Comparison of ENCODE assay signal across 8 cellular contexts in genomic region chr19:6739390-6739883, GRCh38. TPM values are rescaled to one million over a fixed set of nuclear protein-coding genes. Genes with fewer than 3 reads are reported as not detected.
DNase-seq lines count a peak whose midpoint lies in the region; ATAC-seq lines count a peak whose summit lies in the region.

Gene TRIP10 (plus strand): TSS chr19:6739680. CDS start chr19:6739762, 82 bp downstream.

- peak within 1 kb of the TSS; percentile 65 for H3K9ac ChIP-seq in endocrine pancreas (ENCODE audit: control insufficient read depth, insufficient read depth, low read length)

- no peaks in the 10 kb centered on the region for H3K9me3 Mint-ChIP-seq in activated CD8-positive, alpha-beta memory T cell treated with anti-CD3 and anti-CD28 coated beads, Interleukin-2, amount 10 ng/mL, durations not matched to agents 7 days and 5 days (ENCODE audit: low read depth)
- no peaks in the 10 kb centered on the region for H3K9me3 Mint-ChIP-seq in memory B cell

- no peaks in the 10 kb centered on the region for H3K36me3 ChIP-seq in endocrine pancreas (ENCODE audit: control insufficient read depth, insufficient read depth, low read length)

- H3K9me3 ChIP-seq in endocrine pancreas (ENCODE audit: control insufficient read depth, low read length) = no peaks in the 10 kb centered on the region

- H3K4me3 Mint-ChIP-seq in activated CD8-positive, alpha-beta memory T cell treated with anti-CD3 and anti-CD28 coated beads, Interleukin-2, amount 10 ng/mL, durations not matched to agents 7 days and 5 days = peak within 1 kb of the TSS; percentile 84
- peak within 1 kb of the TSS; percentile 91 for H3K4me3 Mint-ChIP-seq in memory B cell

- peaks cover 2% of the 10 kb centered on the region for H3K36me3 Mint-ChIP-seq in activated CD8-positive, alpha-beta memory T cell treated with anti-CD3 and anti-CD28 coated beads, Interleukin-2, amount 10 ng/mL, durations not matched to agents 7 days and 5 days
- peaks cover 1% of the 10 kb centered on the region for H3K36me3 Mint-ChIP-seq in memory B cell

- CTCF ChIA-PET in activated CD8-positive, alpha-beta memory T cell treated with anti-CD3 and anti-CD28 coated beads, Interleukin-2, amount 10 ng/mL, durations not matched to agents 7 days and 5 days (lab: Charles Lee) = interaction anchor here (1.4 to 5.2 kb wide), 8 partner anchors 29 to 124 kb away, joined by 3 to 127 read pairs (median 16); partner anchors contain the start of genes SH2D3A and VAV1

- no peak within 1 kb of the TSS for H3K4me3 ChIP-seq in endocrine pancreas (ENCODE audit: control insufficient read depth, insufficient read depth, low read length)

- no peaks in the 10 kb centered on the region for H3K27me3 Mint-ChIP-seq in activated CD8-positive, alpha-beta memory T cell treated with anti-CD3 and anti-CD28 coated beads, Interleukin-2, amount 10 ng/mL, durations not matched to agents 7 days and 5 days
- no peaks in the 10 kb centered on the region for H3K27me3 Mint-ChIP-seq in memory B cell

- ATAC-seq in activated CD8-positive, alpha-beta memory T cell treated with anti-CD3 and anti-CD28 coated beads, Interleukin-2, amount 10 ng/mL, durations not matched to agents 7 days and 5 days = peak; percentile 3
- ATAC-seq in memory B cell (ENCODE audit: low read depth) (peak; percentile 14), GM21381 (IDR thresholded peaks at IDR 0.05; ENCODE audit: unreplicated experiment) (no peak)

- H3K27me3 ChIP-seq in endocrine pancreas (ENCODE audit: control insufficient read depth, insufficient read depth, low read length) = no peaks in the 10 kb centered on the region

- no peaks in the 10 kb centered on the region for H3K4me1 ChIP-seq in endocrine pancreas (ENCODE audit: control insufficient read depth, insufficient read depth, low read length)

- peak within 1 kb of the TSS; percentile 99 for H3K27ac Mint-ChIP-seq in activated CD8-positive, alpha-beta memory T cell treated with anti-CD3 and anti-CD28 coated beads, Interleukin-2, amount 10 ng/mL, durations not matched to agents 7 days and 5 days
- peak within 1 kb of the TSS; percentile 91 for H3K27ac Mint-ChIP-seq in memory B cell

- peak in 2 of 3 experiments; percentile 70 to 84 for DNase-seq in NCI-H1417 (lab: John Stamatoyannopoulos, UW)
- DNase-seq in NCI-H1417 treated with DMSO at 0.1 percent for 48 hours (lab: John Stamatoyannopoulos, UW) = no peak
- peak; percentile 68 for DNase-seq in NCI-H82 treated with DMSO at 0.1 percent for 48 hours (lab: John Stamatoyannopoulos, UW; ENCODE audit: unreplicated experiment)
- peak; percentile 83 for DNase-seq in activated CD8-positive, alpha-beta memory T cell treated with anti-CD3 and anti-CD28 coated beads, Interleukin-2, amount 10 ng/mL, durations not matched to agents 7 days and 5 days
- peak; percentile 75 to 77 for DNase-seq in memory B cell (ENCODE audit: low spot score in 2 of 2)
- peak; percentile 65 to 80 (median 74) for DNase-seq in stimulated activated CD4-positive, alpha-beta T cell treated with anti-CD3 and anti-CD28 coated beads, TNF-alpha, amount 100 ng/mL, for 48 hours (ENCODE audit: low read depth in 3 of 3)

- H3K4me1 Mint-ChIP-seq in activated CD8-positive, alpha-beta memory T cell treated with anti-CD3 and anti-CD28 coated beads, Interleukin-2, amount 10 ng/mL, durations not matched to agents 7 days and 5 days = peaks cover 36% of the 10 kb centered on the region
- peaks cover 34% of the 10 kb centered on the region for H3K4me1 Mint-ChIP-seq in memory B cell

RNA-seq across cellular contexts. Expression of gene TRIP10, which starts in this region (rescaled TPM):
- 10 to 100 TPM; 13.7 to 22.2 TPM for total RNA-seq in activated CD8-positive, alpha-beta memory T cell treated with anti-CD3 and anti-CD28 coated beads, Interleukin-2, amount 10 ng/mL, durations not matched to agents 7 days and 5 days
